Comparison of ENCODE assay signal across 8 cellular contexts in the genomic region with DNA sequence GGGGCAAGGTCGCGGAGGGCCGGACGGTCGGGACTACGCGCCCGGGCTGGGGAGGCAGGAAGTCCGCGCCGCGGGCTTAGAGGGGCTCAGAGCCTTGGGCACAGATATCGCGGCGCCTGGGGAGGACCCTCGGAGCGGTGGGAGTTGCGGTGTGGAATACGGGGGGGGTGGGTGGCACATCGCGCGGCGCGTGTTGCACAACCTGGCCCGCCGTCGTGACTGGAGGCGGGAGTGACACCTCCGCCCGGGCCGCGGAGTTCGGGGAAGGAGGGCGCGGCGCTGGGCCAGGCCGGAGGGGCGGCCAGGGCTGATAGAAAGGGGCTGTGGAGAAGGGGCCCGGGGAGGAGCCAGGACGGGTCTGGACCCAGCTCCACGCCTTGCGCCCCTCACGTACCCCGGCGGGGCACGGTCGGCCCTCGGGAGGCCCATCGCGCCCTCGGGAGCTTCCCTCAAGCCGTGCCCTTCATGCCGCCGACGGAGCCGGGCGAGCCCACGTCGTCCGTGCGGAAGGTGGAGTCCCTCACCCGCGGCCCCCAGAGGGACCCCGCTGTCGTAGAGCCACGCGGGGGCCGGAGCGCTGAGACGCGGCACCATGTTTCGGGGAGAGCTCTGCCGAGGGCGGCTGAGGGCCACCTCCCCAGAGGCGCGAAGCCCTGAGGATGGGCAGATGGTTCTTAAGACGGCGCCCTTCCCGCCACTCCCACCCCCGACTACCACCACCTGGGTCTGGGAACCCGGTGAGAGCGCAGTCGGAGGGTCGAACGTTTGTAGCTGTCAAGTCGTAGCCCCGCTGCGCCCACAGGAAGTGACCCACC. TPM values are rescaled to one million over a fixed set of nuclear protein-coding genes. Genes with fewer than 3 reads are reported as not detected.
DNase-seq lines count a peak whose midpoint lies in the region; ATAC-seq and TF ChIP-seq lines count a peak whose summit lies in the region.

No MANE protein-coding gene starts in this region.

- H3K4me3 ChIP-seq in NT2/D1 (ENCODE audit: insufficient read length, low read depth) = peak overlapping the region; percentile 64

- H3K9me3 ChIP-seq in NT2/D1 (ENCODE audit: insufficient read depth, low read length) = no peaks in the 10 kb centered on the region

- H3K27ac Mint-ChIP-seq in brain = no peak overlapping the region
- peak overlapping the region; percentile 94 for H3K27ac Mint-ChIP-seq in stimulated activated naive B cell treated with anti-CD40 and anti-IgM and Interleukin-4, amounts not matched to agents 10 μg/mL and 1 μg/mL and 100 μg/mL, for 72 hours

- no peak for TF ChIP-seq CTCF in brain (conservative IDR thresholded peaks at IDR 0.05)

- peak overlapping the region; percentile 67 for H3K9ac ChIP-seq in NT2/D1 (ENCODE audit: insufficient read length, low read depth)

- peaks cover 33% of the 10 kb centered on the region for H3K4me1 Mint-ChIP-seq in brain
- peaks cover 30 to 40% of the 10 kb centered on the region in 2 donors for H3K4me1 Mint-ChIP-seq in stimulated activated naive B cell treated with anti-CD40 and anti-IgM and Interleukin-4, amounts not matched to agents 10 μg/mL and 1 μg/mL and 100 μg/mL, for 72 hours

- H3K9me3 Mint-ChIP-seq in brain = peaks cover 0 to 3% (median 0%) of the 10 kb centered on the region in 5 experiments
- no peaks in the 10 kb centered on the region for H3K9me3 Mint-ChIP-seq in stimulated activated naive B cell treated with anti-CD40 and anti-IgM and Interleukin-4, amounts not matched to agents 10 μg/mL and 1 μg/mL and 100 μg/mL, for 72 hours

- H3K4me3 Mint-ChIP-seq in brain = peak overlapping the region; percentile 83 to 87 (median 86)
- peak overlapping the region; percentile 91 to 97 for H3K4me3 Mint-ChIP-seq in stimulated activated naive B cell treated with anti-CD40 and anti-IgM and Interleukin-4, amounts not matched to agents 10 μg/mL and 1 μg/mL and 100 μg/mL, for 72 hours

- peaks cover 30% of the 10 kb centered on the region for H3K27me3 ChIP-seq in NT2/D1 (ENCODE audit: insufficient read depth, insufficient read length)

- no peaks in the 10 kb centered on the region for H3K36me3 ChIP-seq in NT2/D1 (ENCODE audit: insufficient read depth, insufficient read length, low read length)

- H3K27me3 Mint-ChIP-seq in brain = peaks cover 47% of the 10 kb centered on the region
- H3K27me3 Mint-ChIP-seq in stimulated activated naive B cell treated with anti-CD40 and anti-IgM and Interleukin-4, amounts not matched to agents 10 μg/mL and 1 μg/mL and 100 μg/mL, for 72 hours = no peaks in the 10 kb centered on the region

- H3K4me1 ChIP-seq in NT2/D1 (ENCODE audit: insufficient read depth, insufficient read length) = no peaks in the 10 kb centered on the region

- H3K36me3 Mint-ChIP-seq in brain = no peaks in the 10 kb centered on the region
- peaks cover 0 to 4% of the 10 kb centered on the region in 2 donors for H3K36me3 Mint-ChIP-seq in stimulated activated naive B cell treated with anti-CD40 and anti-IgM and Interleukin-4, amounts not matched to agents 10 μg/mL and 1 μg/mL and 100 μg/mL, for 72 hours

- peak; percentile 66 for ATAC-seq in left lobe of liver
- peak; percentile 21 to 41 for ATAC-seq in stimulated activated naive B cell treated with anti-CD40 and anti-IgM and Interleukin-4, amounts not matched to agents 10 μg/mL and 1 μg/mL and 100 μg/mL, for 72 hours (replicated peaks)

- DNase-seq in NCI-H2227 (lab: John Stamatoyannopoulos, UW; ENCODE audit: unreplicated experiment) (peak; percentile 58), NCI-H2227 treated with DMSO at 0.1 percent for 48 hours (lab: John Stamatoyannopoulos, UW) (no peak), NT2/D1 (ENCODE audit: low read depth, low spot score) (no peak), left lobe of liver (ENCODE audit: low spot score) (peak; percentile 64), activated gamma-delta T cell (lab: John Stamatoyannopoulos, UW) (no peak), GDM1 (lab: John Stamatoyannopoulos, UW) (no peak)
- DNase-seq in stimulated activated naive B cell treated with anti-CD40 and anti-IgM and Interleukin-4, amounts not matched to agents 10 μg/mL and 1 μg/mL and 100 μg/mL, for 72 hours = no peak

RNA-seq across cellular contexts. Expression of a gene that starts 0.7 kb away (rescaled TPM):
- 5.0 TPM for polyA plus RNA-seq in brain (ENCODE audit: insufficient read depth, low read depth, low replicate concordance)
- 11.1 TPM for total RNA-seq in left lobe of liver

RNA-seq across cellular contexts. Expression of a gene that starts 35.7 kb away (rescaled TPM):
- polyA plus RNA-seq in brain (ENCODE audit: insufficient read depth, low read depth, low replicate concordance) = 7.4 TPM
- total RNA-seq in left lobe of liver = 0.10 TPM

Comparison
In these comparisons a context has a peak if more than half of its experiments do, and no peak if none do; other contexts are left out.
1. DNase-seq: peak in NCI-H2227 (single experiment) and left lobe of liver (single experiment); none in NCI-H2227 treated with DMSO at 0.1 percent for 48 hours (single experiment), NT2/D1 (single experiment), stimulated activated naive B cell treated with anti-CD40 and anti-IgM and Interleukin-4, amounts not matched to agents 10 μg/mL and 1 μg/mL and 100 μg/mL, for 72 hours (single experiment), activated gamma-delta T cell (single experiment) and GDM1 (single experiment).